Comparison of ENCODE assay signal across 8 cellular contexts in the genomic region with DNA sequence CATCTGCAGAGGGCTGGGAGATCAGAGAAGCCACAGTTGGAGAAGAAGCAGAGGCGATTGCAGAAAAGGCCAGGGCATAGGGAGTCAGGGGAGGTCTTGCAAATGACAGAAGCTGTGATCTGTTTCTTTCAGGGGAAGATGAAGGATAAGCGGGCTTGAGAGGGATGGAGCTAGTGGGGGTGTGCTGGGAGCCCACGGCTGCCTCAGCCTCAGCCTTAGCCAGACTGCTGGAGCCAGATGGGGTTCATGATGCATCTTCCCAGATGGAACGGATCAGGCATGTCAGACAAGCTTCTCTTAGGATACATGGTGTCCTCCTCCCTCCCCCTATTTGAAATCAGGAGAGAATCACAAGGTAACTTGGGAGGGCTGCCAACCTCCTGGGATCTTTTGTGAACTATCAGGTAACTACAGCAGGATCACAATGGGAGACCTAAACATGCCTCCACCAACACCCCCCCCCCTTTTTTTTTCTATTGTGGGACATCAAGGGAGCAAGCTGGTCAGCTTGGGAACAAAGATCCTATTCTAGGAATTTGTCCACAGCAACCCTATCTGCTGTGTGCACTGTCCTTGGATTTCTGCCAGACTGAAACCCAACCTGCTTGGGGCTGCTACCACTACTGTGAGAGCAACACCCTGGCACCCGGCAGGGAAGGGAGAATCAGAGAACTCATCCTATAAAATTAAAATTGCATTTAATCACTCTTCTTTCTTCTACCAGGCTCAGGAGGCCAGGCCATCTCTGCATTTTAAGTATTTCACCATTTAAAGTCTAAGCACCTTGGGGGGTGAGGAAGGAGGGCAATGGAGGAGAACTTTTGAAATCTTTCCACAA. TPM values are rescaled to one million over a fixed set of nuclear protein-coding genes. Genes with fewer than 3 reads are reported as not detected.
DNase-seq lines count a peak whose midpoint lies in the region; ATAC-seq and FAIRE-seq lines count a peak whose summit lies in the region.

No MANE protein-coding gene starts in this region.

- ATAC-seq in left ventricle myocardium superior (peak; percentile 89), HG03378 (IDR thresholded peaks at IDR 0.05; ENCODE audit: unreplicated experiment) (no peak)

- no peak for FAIRE-seq in frontal cortex (lab: Jason Lieb, UNC)

- intact Hi-C loops in left ventricle myocardium superior (cut with micrococcal nuclease) = no loop called here

- DNase-seq in NCI-H1436 (lab: John Stamatoyannopoulos, UW) (peak; percentile 44), NCI-H1436 treated with DMSO at 0.1 percent for 48 hours (lab: John Stamatoyannopoulos, UW) (no peak), SW480 (ENCODE audit: low spot score) (peak; percentile 42), left ventricle myocardium superior (peak; percentile 63), CD1c-positive myeloid dendritic cell (ENCODE audit: extremely low spot score) (no peak), frontal cortex (ENCODE audit: low spot score in 2 of 2) (no peak)

- H3K27ac ChIP-seq in temporal lobe (ENCODE audit: low read depth, low read length) = peak overlapping the region; percentile 52

RNA-seq across cellular contexts. Expression of a gene that starts 10.7 kb away (rescaled TPM):
- total RNA-seq in left ventricle myocardium superior (3,201 TPM), temporal lobe (169 TPM), frontal cortex (149 TPM)

Comparison
In these comparisons a context has a peak if more than half of its experiments do, and no peak if none do; other contexts are left out.
1. DNase-seq: peak in NCI-H1436 (single experiment), SW480 (single experiment) and left ventricle myocardium superior (single experiment); none in NCI-H1436 treated with DMSO at 0.1 percent for 48 hours (single experiment), CD1c-positive myeloid dendritic cell (single experiment) and frontal cortex (0 of 2).
2. RNA of a gene that starts 10.7 kb away (total RNA-seq): 3,201 TPM in left ventricle myocardium superior (single experiment); 169 TPM in temporal lobe (single experiment) and 149 TPM in frontal cortex (single experiment); every median in the first group is over 10 times any median in the second.